Comparison of ENCODE assay signal across 9 cellular contexts in the genomic region with DNA sequence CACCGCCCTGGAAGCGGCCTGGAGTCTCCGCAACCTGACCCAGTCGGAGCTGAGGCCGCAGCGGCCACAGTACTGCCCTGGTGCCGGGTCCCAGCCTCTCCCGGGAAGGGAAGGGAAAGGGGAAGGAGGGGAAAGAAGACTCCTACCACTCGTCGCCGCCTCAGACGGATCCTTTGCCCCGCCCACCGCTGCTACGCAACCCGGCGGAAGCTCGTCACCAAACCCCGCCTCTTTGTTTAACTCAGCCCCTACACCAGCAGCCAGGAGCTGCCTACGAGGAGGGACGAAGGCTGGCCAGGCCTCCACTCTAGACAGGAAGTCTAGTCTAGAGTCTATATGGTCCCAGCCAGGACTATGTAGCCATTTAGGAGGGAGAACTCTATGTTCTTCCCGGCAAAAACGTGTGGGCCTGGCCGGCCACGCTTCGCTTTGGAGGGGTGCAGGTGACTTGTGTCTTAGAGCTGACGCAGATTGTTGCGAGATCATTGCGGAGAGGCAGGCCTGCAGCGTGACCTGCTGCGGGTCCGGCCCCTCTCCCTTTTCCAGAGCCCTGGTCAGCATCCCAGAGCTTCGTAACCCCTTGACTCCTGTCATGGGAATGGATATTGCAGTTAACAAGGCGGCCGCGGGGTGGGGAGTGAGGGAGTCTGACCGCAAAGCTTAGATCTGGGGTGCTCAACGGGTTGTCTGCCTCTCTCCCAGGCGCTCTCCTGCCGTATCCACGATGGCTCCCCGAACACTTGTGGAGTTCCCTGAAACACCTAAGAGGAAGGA. TPM values are rescaled to one million over a fixed set of nuclear protein-coding genes. Genes with fewer than 3 reads are reported as not detected.
DNase-seq lines count a peak whose midpoint lies in the region; ATAC-seq, FAIRE-seq and TF ChIP-seq lines count a peak whose summit lies in the region.
"Had no signal": no experiment of that assay in that cellular context is flagged by ENCODE, and none has a peak within 500 bp of the region (broad histone marks: within the 10 kb centered on the region; RNA-seq: fewer than 3 reads in every experiment).

A gene (minus strand): TSS at position 166 of the 774 bp plus-strand sequence. CDS start 7,875 bp downstream, outside the sequence.

- peak within 1 kb of the TSS; percentile 96 to 99 for H3K27ac ChIP-seq in kidney (ENCODE audit: low read depth in 2 of 2, low read length in 2 of 2)

- peak; percentile 95 for TF ChIP-seq POLR2A in GM19099 (IDR thresholded peaks at IDR 0.05; ENCODE audit: extremely low read depth, insufficient read length, low read depth)

- peak; percentile 77 for ATAC-seq in HG03432 (IDR thresholded peaks at IDR 0.05; ENCODE audit: unreplicated experiment)

- peak; percentile 87 for FAIRE-seq in kidney (lab: Jason Lieb, UNC)
- FAIRE-seq: islet of Langerhans had no signal

- H3K9me3 ChIP-seq in kidney (ENCODE audit: control insufficient read depth in 1 of 2, low read length in 2 of 2) = no peaks in the 10 kb centered on the region

- peaks cover 8 to 17% of the 10 kb centered on the region in 2 donors for H3K4me1 ChIP-seq in kidney (ENCODE audit: control insufficient read depth in 1 of 2, insufficient read depth in 1 of 2, low read depth in 1 of 2, low read length in 2 of 2)

- DNase-seq in AG20443 (ENCODE audit: low spot score) (peak; percentile 97), NCI-H510A (lab: John Stamatoyannopoulos, UW) (peak; percentile 97), cerebellum (ENCODE audit: low spot score) (peak; percentile 99), kidney (peak; percentile 99)
- peak; percentile 88 for DNase-seq in activated CD4-positive, alpha-beta T cell treated with anti-CD3 and anti-CD28 coated beads for 1 hour
- DNase-seq in stimulated activated CD4-positive, alpha-beta T cell treated with anti-CD3 and anti-CD28 coated beads, Interleukin-15, amount 100 ng/mL, for 24 hours = peak; percentile 95

- peaks cover 0 to 2% of the 10 kb centered on the region in 2 donors for H3K36me3 ChIP-seq in kidney (ENCODE audit: control insufficient read depth in 1 of 2, insufficient read depth in 2 of 2, low read length in 2 of 2)

- no peak for TF ChIP-seq CTCF in kidney (IDR thresholded peaks at IDR 0.05; ENCODE audit: borderline replicate concordance, extremely low read depth, insufficient read depth)

- intact Hi-C loops in kidney (cut with DNase I) = no loop called here

- H3K9ac ChIP-seq in kidney (ENCODE audit: low read length in 2 of 2) = peak within 1 kb of the TSS; percentile 79 to 97

- H3K4me3 ChIP-seq in kidney (ENCODE audit: low read length in 2 of 2) = peak within 1 kb of the TSS; percentile 82 to 95

RNA-seq across cellular contexts. Expression of the gene that starts here (rescaled TPM):
- total RNA-seq in cerebellum (64.3 TPM), kidney (45.5 TPM)
- 17.6 TPM for polyA plus RNA-seq in kidney (ENCODE audit: insufficient read depth, low read depth, low replicate concordance)

Comparison
In these comparisons a context has a peak if more than half of its experiments do, and no peak if none do; other contexts are left out.
1. Peak in every context shown above with its lines: DNase-seq, ATAC-seq, H3K4me3 ChIP-seq and H3K27ac ChIP-seq.